1 cellular context compared by ENCODE assay signal in the genomic region with DNA sequence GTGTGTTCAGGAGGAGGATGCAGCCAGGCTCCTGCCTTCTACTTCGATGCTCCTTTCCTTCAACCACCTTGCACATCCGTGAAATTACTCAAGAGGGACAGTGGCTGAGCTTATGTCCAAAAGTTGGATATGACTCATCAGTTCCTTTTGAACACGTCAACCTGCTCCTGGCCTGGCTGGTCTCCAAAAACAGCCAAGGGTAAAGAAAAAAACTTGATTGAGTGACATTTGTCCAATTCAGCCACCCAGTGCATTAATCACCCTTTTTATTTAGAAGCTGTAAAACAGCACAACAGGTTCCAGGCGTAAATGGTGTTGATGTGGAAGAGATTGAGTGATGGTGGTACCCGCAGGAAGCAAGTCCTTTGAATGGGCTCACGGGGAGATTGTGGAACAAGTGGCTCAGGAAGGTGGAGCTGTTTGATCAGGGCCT.
A peak's percentile ranks its signal among the peaks of the same experiment; 100 is the strongest.
TF ChIP-seq lines count a peak whose summit lies in the region.

No MANE protein-coding gene starts in this region.

TF ChIP-seq in HEK293, 187 proteins besides CTCF, POLR2A, EP300 and RAD21 (continued from another document):
- TF ChIP-seq, protein P1, sequence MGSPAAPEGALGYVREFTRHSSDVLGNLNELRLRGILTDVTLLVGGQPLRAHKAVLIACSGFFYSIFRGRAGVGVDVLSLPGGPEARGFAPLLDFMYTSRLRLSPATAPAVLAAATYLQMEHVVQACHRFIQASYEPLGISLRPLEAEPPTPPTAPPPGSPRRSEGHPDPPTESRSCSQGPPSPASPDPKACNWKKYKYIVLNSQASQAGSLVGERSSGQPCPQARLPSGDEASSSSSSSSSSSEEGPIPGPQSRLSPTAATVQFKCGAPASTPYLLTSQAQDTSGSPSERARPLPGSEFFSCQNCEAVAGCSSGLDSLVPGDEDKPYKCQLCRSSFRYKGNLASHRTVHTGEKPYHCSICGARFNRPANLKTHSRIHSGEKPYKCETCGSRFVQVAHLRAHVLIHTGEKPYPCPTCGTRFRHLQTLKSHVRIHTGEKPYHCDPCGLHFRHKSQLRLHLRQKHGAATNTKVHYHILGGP (tag by site-specific recombination; IDR thresholded peaks at IDR 0.05), result peak; percentile 64
- 0 out of 2 replicates have a peak, but pooled peaks have one; percentile 14 for TF ChIP-seq ZNF664 (tag by site-specific recombination; IDR thresholded peaks at IDR 0.05)
- TF ChIP-seq KLF8 (tag by site-specific recombination; IDR thresholded peaks at IDR 0.05), result 0 out of 2 replicates have a peak, but pooled peaks have one; percentile 50
- TF ChIP-seq MEIS1 (CRISPR knock-in tag; IDR thresholded peaks at IDR 0.05; ENCODE audit: borderline replicate concordance), result peak; percentile 85
- TF ChIP-seq ZNF366 (tag by site-specific recombination; conservative IDR thresholded peaks at IDR 0.05), result peak; percentile 88
- peak; percentile 92 for TF ChIP-seq ZNF629 (tag by site-specific recombination; IDR thresholded peaks at IDR 0.05)
- peak; percentile 84 for TF ChIP-seq OSR2 (tag by site-specific recombination; IDR thresholded peaks at IDR 0.05)
- TF ChIP-seq ZNF561 (tag by site-specific recombination; IDR thresholded peaks at IDR 0.05; ENCODE audit: borderline replicate concordance), result peak; percentile 28; the same call in 1 of the 2 replicates
- TF ChIP-seq, protein P2, sequence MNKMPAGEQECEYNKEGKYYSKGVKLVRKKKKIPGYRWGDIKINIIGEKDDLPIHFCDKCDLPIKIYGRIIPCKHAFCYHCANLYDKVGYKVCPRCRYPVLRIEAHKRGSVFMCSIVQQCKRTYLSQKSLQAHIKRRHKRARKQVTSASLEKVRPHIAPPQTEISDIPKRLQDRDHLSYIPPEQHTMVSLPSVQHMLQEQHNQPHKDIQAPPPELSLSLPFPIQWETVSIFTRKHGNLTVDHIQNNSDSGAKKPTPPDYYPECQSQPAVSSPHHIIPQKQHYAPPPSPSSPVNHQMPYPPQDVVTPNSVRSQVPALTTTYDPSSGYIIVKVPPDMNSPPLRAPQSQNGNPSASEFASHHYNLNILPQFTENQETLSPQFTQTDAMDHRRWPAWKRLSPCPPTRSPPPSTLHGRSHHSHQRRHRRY (tag by site-specific recombination; IDR thresholded peaks at IDR 0.05), result no peak
TF ChIP-seq in HEK293: peak in this region for 39.
